ENCODE assay signal across 21 cellular contexts in the genomic region with DNA sequence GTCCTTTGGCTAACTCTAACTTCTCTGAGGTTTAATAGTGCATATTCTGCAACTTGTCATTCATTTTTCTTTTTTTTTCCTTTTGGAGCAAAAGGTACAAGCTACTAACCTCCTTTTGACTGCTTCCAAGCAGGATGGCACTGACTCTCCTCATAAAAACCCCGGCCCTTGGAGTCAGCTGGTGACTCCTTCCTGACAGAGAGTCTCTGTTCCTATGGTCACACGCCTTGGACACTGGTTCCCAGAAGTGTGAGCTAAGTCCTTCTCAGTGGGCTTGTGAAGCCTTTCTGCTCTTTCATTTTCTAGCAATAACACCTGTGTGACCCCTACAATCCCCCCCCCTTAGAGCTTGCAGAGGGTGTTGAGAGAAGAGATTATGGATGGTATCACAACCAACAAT.
"Had no signal": no experiment of that assay in that cellular context is flagged by ENCODE, and none has a peak within 500 bp of the region (broad histone marks: within the 10 kb centered on the region; RNA-seq: fewer than 3 reads in every experiment).

No MANE protein-coding gene starts in this region.

- H3K27ac ChIP-seq: ascending aorta, brain microvascular endothelial cell, colonic mucosa, epithelial cell of prostate, gastroesophageal sphincter, prostate gland, right atrium auricular region, tibial nerve, uterus had no signal

- H3K4me3 ChIP-seq: ascending aorta, colonic mucosa, gastroesophageal sphincter, left lung, prostate gland, right atrium auricular region, tibial nerve, uterus had no signal

- H3K4me3 Mint-ChIP-seq: activated T-cell treated with anti-CD3 and anti-CD28 coated beads, Interleukin-2, amount 50 U/mL, for 24 hours; activated T-helper 17 cell treated with anti-CD3 and anti-CD28 coated beads, Interleukin-2, amount 50 U/mL, for 72 hours; mesothelial cell of epicardium; natural killer cell; WTC11 had no signal

- H3K27ac Mint-ChIP-seq: activated naive CD4-positive, alpha-beta T cell treated with anti-CD3 and anti-CD28 coated beads, Interleukin-2, amount 50 U/mL, for 72 hours; activated T-cell treated with anti-CD3 and anti-CD28 coated beads, Interleukin-2, amount 50 U/mL, for 24 hours; activated T-helper 17 cell treated with anti-CD3 and anti-CD28 coated beads, Interleukin-2, amount 50 U/mL, for 72 hours; mesothelial cell of epicardium; natural killer cell; WTC11 had no signal

- DNase-seq: activated T-cell treated with anti-CD3 and anti-CD28 coated beads, Interleukin-2, amount 50 U/mL, for 24 hours; brain microvascular endothelial cell; central memory CD4-positive, alpha-beta T cell; colonic mucosa; kidney; left lung; natural killer cell; stimulated activated CD4-positive, alpha-beta T cell treated with anti-CD3 and anti-CD28 coated beads, Interleukin-4, amount 100 ng/mL, for 24 hours; stimulated activated naive CD8-positive, alpha-beta T cell treated with anti-CD3 and anti-CD28 coated beads, Interleukin-15, Interleukin-2, amounts not matched to agents 100 U/mL and 50 U/mL, for 24 hours; T1000; uterus had no signal

- H3K36me3 ChIP-seq: ascending aorta, brain microvascular endothelial cell, colonic mucosa, gastroesophageal sphincter, left lung, prostate gland, right atrium auricular region, tibial nerve, uterus had no signal

- H3K9me3 Mint-ChIP-seq: activated naive CD4-positive, alpha-beta T cell treated with anti-CD3 and anti-CD28 coated beads, Interleukin-2, amount 50 U/mL, for 72 hours; activated T-cell treated with anti-CD3 and anti-CD28 coated beads, Interleukin-2, amount 50 U/mL, for 24 hours; activated T-helper 17 cell treated with anti-CD3 and anti-CD28 coated beads, Interleukin-2, amount 50 U/mL, for 72 hours; mesothelial cell of epicardium; natural killer cell; WTC11 had no signal

- H3K27me3 ChIP-seq: ascending aorta, brain microvascular endothelial cell, colonic mucosa, gastroesophageal sphincter, left lung, right atrium auricular region, tibial nerve, uterus had no signal

- H3K4me1 Mint-ChIP-seq: activated T-helper 17 cell treated with anti-CD3 and anti-CD28 coated beads, Interleukin-2, amount 50 U/mL, for 72 hours; natural killer cell had no signal

- H3K4me1 ChIP-seq: colonic mucosa, prostate gland, uterus had no signal

- H3K9me3 ChIP-seq: ascending aorta, colonic mucosa, gastroesophageal sphincter, left lung, prostate gland, right atrium auricular region, tibial nerve, uterus had no signal

- H3K36me3 Mint-ChIP-seq: activated naive CD4-positive, alpha-beta T cell treated with anti-CD3 and anti-CD28 coated beads, Interleukin-2, amount 50 U/mL, for 72 hours; mesothelial cell of epicardium; natural killer cell; WTC11 had no signal
